30 cellular contexts compared by ENCODE assay signal in genomic region chr5:111121926-111122325, GRCh38. TPM values are rescaled to one million over a fixed set of nuclear protein-coding genes. Genes with fewer than 3 reads are reported as not detected.
A peak's percentile ranks its signal among the peaks of the same experiment; 100 is the strongest.
DNase-seq lines count a peak whose midpoint lies in the region; ATAC-seq, FAIRE-seq and TF ChIP-seq lines count a peak whose summit lies in the region.
"Had no signal": no experiment of that assay in that cellular context is flagged by ENCODE, and none has a peak within 500 bp of the region (broad histone marks: within the 10 kb centered on the region; RNA-seq: fewer than 3 reads in every experiment).

No MANE protein-coding gene starts in this region.

- no peak overlapping the region for H3T11ph ChIP-seq in H9 (ENCODE audit: low read length)

- peak overlapping the region; percentile 4 for H3K4me2 ChIP-seq in mammary epithelial cell (ENCODE audit: insufficient read depth, low read depth, low read length)
- no peak overlapping the region for H3K4me2 ChIP-seq in keratinocyte (ENCODE audit: control insufficient read depth, extremely low read depth, insufficient read depth, low read depth, low read length)
- H3K4me2 ChIP-seq in H9 (ENCODE audit: insufficient read depth, insufficient read length, low read length), result no peak overlapping the region
- H3K4me2 ChIP-seq: BLaER1, PC-9 had no signal

- no peak overlapping the region for H2BK15ac ChIP-seq in H9 (ENCODE audit: low read depth, low read length)

- ATAC-seq in HG03378 (IDR thresholded peaks at IDR 0.05; ENCODE audit: unreplicated experiment), result no peak
- no peak for ATAC-seq in lower lobe of right lung
- ATAC-seq: HCT116, HepG2 had no signal

- H3K56ac ChIP-seq in H9 (ENCODE audit: insufficient read length, low read depth, low read length), result no peak overlapping the region

- no peak overlapping the region for H2BK5ac ChIP-seq in H9 (ENCODE audit: insufficient read length, low read length)

- peaks cover 85% of the 10 kb centered on the region for H3K36me3 Mint-ChIP-seq in MCF 10A (ENCODE audit: insufficient read depth, unreplicated experiment)
- peaks cover 71% of the 10 kb centered on the region for H3K36me3 Mint-ChIP-seq in activated T-helper 2 cell treated with anti-CD3 and anti-CD28 coated beads, Interferon-gamma antibody, Interleukin-2, Interleukin-4, amounts not matched to agents 10 μg/mL and 5 μg/mL and 100 μg/mL, durations not matched to agents 14 hours and 24 hours and 36 hours (ENCODE audit: low read depth)
- peaks cover 16 to 54% (median 48%) of the 10 kb centered on the region in 3 experiments; a peak in 6 of 7 replicates for H3K36me3 Mint-ChIP-seq in H9 (ENCODE audit: insufficient read depth in 1 of 3, low read depth in 3 of 3)

- H2BK20ac ChIP-seq in H9 (ENCODE audit: low read depth, low read length, poor library complexity, severe bottlenecking), result no peak overlapping the region

- H3K4ac ChIP-seq in H9 (ENCODE audit: low read depth, low read length), result no peak overlapping the region

- H3K4me3 ChIP-seq in mammary epithelial cell (replicated peaks in 1 of 3; ENCODE audit: insufficient read depth in 1 of 3, low read depth in 2 of 3, low read length in 3 of 3) (no peak overlapping the region), keratinocyte (ENCODE audit: control insufficient read depth in 2 of 3, extremely low read depth in 1 of 3, insufficient read depth in 2 of 3, low read depth in 1 of 3, low read length in 3 of 3) (no peak overlapping the region), lower lobe of right lung (no peak overlapping the region)
- H3K4me3 ChIP-seq: BLaER1, PC-9 had no signal

- H3K23me2 ChIP-seq in H9 (ENCODE audit: insufficient read length, low read depth, low read length, poor library complexity, severe bottlenecking), result no peaks in the 10 kb centered on the region

- POLR2A ChIA-PET in MCF 10A (lab: Yijun Ruan, JAX), result interaction anchor here (0.5 kb wide), 1 partner anchor 377 kb away, joined by 4 read pairs; no protein-coding TSS in a partner anchor

- in situ Hi-C loops in mammary epithelial cell (cut with MboI; ENCODE audit: low sequenced_read_pairs in 2 of 2), result no loop called here

- TF ChIP-seq CTCF in mammary epithelial cell (conservative IDR thresholded peaks at IDR 0.05 in 1 of 2, IDR thresholded peaks at IDR 0.05 in 1 of 2; ENCODE audit: extremely low read depth in 1 of 2, insufficient read depth in 1 of 2, low read depth in 1 of 2, low read length in 2 of 2) (no peak), MCF 10A (IDR thresholded peaks at IDR 0.05; ENCODE audit: unreplicated experiment) (no peak), keratinocyte (optimal IDR thresholded peaks at IDR 0.05 in 1 of 3, IDR thresholded peaks at IDR 0.05 in 1 of 3, conservative IDR thresholded peaks at IDR 0.05 in 1 of 3; ENCODE audit: extremely low read depth in 1 of 3, insufficient read depth in 2 of 3, low read length in 3 of 3) (no peak), H9 (conservative IDR thresholded peaks at IDR 0.05) (no peak), lower lobe of right lung (IDR thresholded peaks at IDR 0.05) (no peak)

- CTCF ChIA-PET in mammary epithelial cell (lab: Charles Lee; ENCODE audit: low non-redundant PET), result no interaction called here
- CTCF ChIA-PET in MCF 10A (lab: Yijun Ruan, JAX), result no interaction called here

- no peak overlapping the region for H3K4me3 Mint-ChIP-seq in MCF 10A (ENCODE audit: unreplicated experiment)
- H3K4me3 Mint-ChIP-seq in activated T-helper 2 cell treated with anti-CD3 and anti-CD28 coated beads, Interferon-gamma antibody, Interleukin-2, Interleukin-4, amounts not matched to agents 10 μg/mL and 5 μg/mL and 100 μg/mL, durations not matched to agents 14 hours and 24 hours and 36 hours (ENCODE audit: low read depth), result no peak overlapping the region
- H3K4me3 Mint-ChIP-seq in H9, result no peak overlapping the region

- H3K9me3 ChIP-seq in mammary epithelial cell (replicated peaks; ENCODE audit: insufficient read depth, low read length), result no peaks in the 10 kb centered on the region
- H3K9me3 ChIP-seq in keratinocyte (ENCODE audit: control insufficient read depth, low read depth, low read length), result no peaks in the 10 kb centered on the region
- no peaks in the 10 kb centered on the region for H3K9me3 ChIP-seq in H9 (ENCODE audit: control insufficient read depth, low read depth, low read length)
- no peaks in the 10 kb centered on the region for H3K9me3 ChIP-seq in lower lobe of right lung
- H3K9me3 ChIP-seq: BLaER1 had no signal

- H4K5ac ChIP-seq in H9 (ENCODE audit: insufficient read length, low read depth, low read length), result no peak overlapping the region

- H3K9me3 Mint-ChIP-seq in MCF 10A (ENCODE audit: unreplicated experiment) (no peaks in the 10 kb centered on the region), H9 (no peaks in the 10 kb centered on the region)
- H3K9me3 Mint-ChIP-seq in activated T-helper 2 cell treated with anti-CD3 and anti-CD28 coated beads, Interferon-gamma antibody, Interleukin-2, Interleukin-4, amounts not matched to agents 10 μg/mL and 5 μg/mL and 100 μg/mL, durations not matched to agents 14 hours and 24 hours and 36 hours, result no peaks in the 10 kb centered on the region
- H3K9me3 Mint-ChIP-seq: CD4-positive, CD25-positive, alpha-beta regulatory T cell had no signal

- no peak overlapping the region for H4K91ac ChIP-seq in H9 (ENCODE audit: insufficient read length, low read depth, low read length)

- H2BK12ac ChIP-seq in H9 (ENCODE audit: insufficient read length, low read depth, low read length), result no peak overlapping the region

- peak; percentile 44 for DNase-seq in mammary epithelial cell
- DNase-seq in MCF 10A (ENCODE audit: unreplicated experiment), result no peak
- DNase-seq in activated T-helper 2 cell treated with anti-CD3 and anti-CD28 coated beads, Interferon-gamma antibody, Interleukin-2, Interleukin-4, amounts not matched to agents 10 μg/mL and 5 μg/mL and 100 μg/mL, durations not matched to agents 14 hours and 24 hours and 36 hours (ENCODE audit: low spot score), result no peak
- peak; percentile 26 for DNase-seq in keratinocyte (ENCODE audit: low read depth, low spot score)
- no peak for DNase-seq in H9
- DNase-seq in lower lobe of right lung, result no peak
- DNase-seq: CD4-positive, CD25-positive, alpha-beta regulatory T cell; Karpas-422; NCI-H1092 treated with DMSO at 0.1 percent for 48 hours; NCI-H1436; NCI-H187; NCI-H2081 treated with DMSO at 0.1 percent for 48 hours; NCI-H2171; NCI-H226; NCI-H524; NCI-H748 treated with DMSO at 0.1 percent for 48 hours; NK-92 treated with Interleukin-12 subunit alpha and Interleukin-12 subunit beta, amount 100 ng/mL, for 24 hours; PC-9; SHP77 had no signal

- H3K18ac ChIP-seq in H9 (ENCODE audit: insufficient read length, low read depth, low read length), result no peak overlapping the region

- no peaks in the 10 kb centered on the region for H3K9me1 ChIP-seq in keratinocyte (ENCODE audit: control insufficient read depth, extremely low read depth, insufficient read depth, low read length)

- H3K79me1 ChIP-seq in H9 (ENCODE audit: insufficient read depth, low read depth, low read length, poor library complexity, severe bottlenecking), result no peaks in the 10 kb centered on the region

- H3K4me1 ChIP-seq in mammary epithelial cell (ENCODE audit: insufficient read depth, low read length) (peaks cover 17% of the 10 kb centered on the region), keratinocyte (ENCODE audit: control insufficient read depth, extremely low read depth, insufficient read depth, low read length) (peaks cover 21% of the 10 kb centered on the region), H9 (ENCODE audit: insufficient read depth, low read length) (no peaks in the 10 kb centered on the region; the same call in 1 of the 2 replicates), lower lobe of right lung (no peaks in the 10 kb centered on the region)
- H3K4me1 ChIP-seq: BLaER1 had no signal

- no peak overlapping the region for H2BK120ac ChIP-seq in H9 (ENCODE audit: low read depth, low read length, poor library complexity, severe bottlenecking)

- H2AFZ ChIP-seq in mammary epithelial cell (ENCODE audit: low read depth, low read length) (no peak overlapping the region), keratinocyte (ENCODE audit: control insufficient read depth, low read length) (no peak overlapping the region), H9 (ENCODE audit: low read length) (no peak overlapping the region)
- H2AFZ ChIP-seq: PC-9 had no signal

- FAIRE-seq in keratinocyte (lab: Jason Lieb, UNC), result peak; percentile 78
- FAIRE-seq: A204.1, D721Med, GM19239, H1, HepG2 had no signal

- dilution Hi-C loops in mammary epithelial cell (cut with HindIII; ENCODE audit: low sequenced_read_pairs) (no loop called here), keratinocyte (cut with MboI; ENCODE audit: extremely low pct_ligation_motif_present, low sequenced_read_pairs) (no loop called here)

- no peak overlapping the region for H3K14ac ChIP-seq in H9 (ENCODE audit: insufficient read depth, low read length)

- H4K20me1 ChIP-seq in mammary epithelial cell (ENCODE audit: insufficient read depth, low read length), result no peaks in the 10 kb centered on the region
- no peaks in the 10 kb centered on the region for H4K20me1 ChIP-seq in keratinocyte (ENCODE audit: control insufficient read depth, extremely low read depth, insufficient read depth, low read length)
- no peaks in the 10 kb centered on the region for H4K20me1 ChIP-seq in H9 (ENCODE audit: control insufficient read depth, insufficient read depth, insufficient read length)

- no peak overlapping the region for H2AK5ac ChIP-seq in H9 (ENCODE audit: insufficient read length, low read length)

- intact Hi-C loops in mammary epithelial cell (cut with micrococcal nuclease), result no loop called here
- intact Hi-C loops in MCF 10A (cut with micrococcal nuclease), result no loop called here
- intact Hi-C loops in activated T-helper 2 cell treated with anti-CD3 and anti-CD28 coated beads, Interferon-gamma antibody, Interleukin-2, Interleukin-4, amounts not matched to agents 10 μg/mL and 5 μg/mL and 100 μg/mL, durations not matched to agents 14 hours and 24 hours and 36 hours (cut with micrococcal nuclease), result no loop called here
- intact Hi-C loops in lower lobe of right lung (cut with DNase I), result no loop called here

- peaks cover 13% of the 10 kb centered on the region for H3K79me2 ChIP-seq in mammary epithelial cell (ENCODE audit: insufficient read depth, low read length)
- peaks cover 4% of the 10 kb centered on the region for H3K79me2 ChIP-seq in keratinocyte (ENCODE audit: control insufficient read depth, insufficient read depth, low read length)
- H3K79me2 ChIP-seq in H9 (ENCODE audit: insufficient read depth, low read length), result no peaks in the 10 kb centered on the region

- H3K36me3 ChIP-seq in mammary epithelial cell (ENCODE audit: insufficient read depth, low read length), result peaks cover 47% of the 10 kb centered on the region
- H3K36me3 ChIP-seq in keratinocyte (ENCODE audit: control insufficient read depth in 2 of 2, extremely low read depth in 1 of 2, insufficient read depth in 2 of 2, low read length in 2 of 2), result peaks cover 3 to 10% of the 10 kb centered on the region in 2 experiments
- peaks cover 100% of the 10 kb centered on the region for H3K36me3 ChIP-seq in lower lobe of right lung

- no peak overlapping the region for H3K23ac ChIP-seq in H9 (ENCODE audit: insufficient read length, low read depth, low read length)

- H3K27me3 Mint-ChIP-seq in MCF 10A (ENCODE audit: insufficient read depth, unreplicated experiment), result no peaks in the 10 kb centered on the region
- H3K27me3 Mint-ChIP-seq in activated T-helper 2 cell treated with anti-CD3 and anti-CD28 coated beads, Interferon-gamma antibody, Interleukin-2, Interleukin-4, amounts not matched to agents 10 μg/mL and 5 μg/mL and 100 μg/mL, durations not matched to agents 14 hours and 24 hours and 36 hours (ENCODE audit: low read depth), result no peaks in the 10 kb centered on the region
- no peaks in the 10 kb centered on the region for H3K27me3 Mint-ChIP-seq in H9 (ENCODE audit: low read depth)
- H3K27me3 Mint-ChIP-seq: CD4-positive, CD25-positive, alpha-beta regulatory T cell had no signal

- H3K9ac ChIP-seq in mammary epithelial cell (ENCODE audit: insufficient read depth, low read length) (no peak overlapping the region), keratinocyte (ENCODE audit: control insufficient read depth, extremely low read depth, insufficient read depth, low read length) (no peak overlapping the region), H9 (ENCODE audit: extremely low read depth, insufficient read length, low read length) (no peak overlapping the region)
- H3K9ac ChIP-seq: BLaER1 had no signal

- H3K27ac ChIP-seq in mammary epithelial cell (ENCODE audit: insufficient read depth, low read depth, low read length) (peak overlapping the region; percentile 54), keratinocyte (ENCODE audit: control insufficient read depth, insufficient read depth, low read length) (no peak overlapping the region), H9 (ENCODE audit: insufficient read length, low read depth, low read length) (no peak overlapping the region), lower lobe of right lung (no peak overlapping the region)
- H3K27ac ChIP-seq: BLaER1, PC-9 had no signal

- H3K4me1 Mint-ChIP-seq in MCF 10A (ENCODE audit: insufficient read depth, unreplicated experiment), result no peaks in the 10 kb centered on the region
- H3K4me1 Mint-ChIP-seq in activated T-helper 2 cell treated with anti-CD3 and anti-CD28 coated beads, Interferon-gamma antibody, Interleukin-2, Interleukin-4, amounts not matched to agents 10 μg/mL and 5 μg/mL and 100 μg/mL, durations not matched to agents 14 hours and 24 hours and 36 hours (ENCODE audit: low read depth), result peaks cover 18% of the 10 kb centered on the region
- H3K4me1 Mint-ChIP-seq in H9, result peaks cover 22 to 29% of the 10 kb centered on the region in 2 experiments

- BruUV-seq in mammary epithelial cell (replicated peaks; lab: Mats Ljungman, UMichigan) (no TSS peak), MCF 10A (replicated peaks; lab: Mats Ljungman, UMichigan) (no TSS peak)

- no peak overlapping the region for H4K8ac ChIP-seq in H9 (replicated peaks; ENCODE audit: insufficient read length, low read depth, low read length)

- H3K27ac Mint-ChIP-seq in MCF 10A (ENCODE audit: low read depth, unreplicated experiment) (no peak overlapping the region), H9 (no peak overlapping the region)
- peak overlapping the region; percentile 28 for H3K27ac Mint-ChIP-seq in activated T-helper 2 cell treated with anti-CD3 and anti-CD28 coated beads, Interferon-gamma antibody, Interleukin-2, Interleukin-4, amounts not matched to agents 10 μg/mL and 5 μg/mL and 100 μg/mL, durations not matched to agents 14 hours and 24 hours and 36 hours
- H3K27ac Mint-ChIP-seq: CD4-positive, CD25-positive, alpha-beta regulatory T cell had no signal

- H3K27me3 ChIP-seq in mammary epithelial cell (ENCODE audit: insufficient read depth, low read length), result no peaks in the 10 kb centered on the region
- H3K27me3 ChIP-seq in keratinocyte (ENCODE audit: control insufficient read depth, extremely low read depth, insufficient read depth, low read length), result no peaks in the 10 kb centered on the region
- H3K27me3 ChIP-seq in H9 (ENCODE audit: insufficient read depth, low read length), result no peaks in the 10 kb centered on the region
- H3K27me3 ChIP-seq in lower lobe of right lung (ENCODE audit: low read depth), result no peaks in the 10 kb centered on the region
- H3K27me3 ChIP-seq: BLaER1 had no signal

RNA-seq across cellular contexts. Expression of gene WDR36, which starts 29.8 kb away (rescaled TPM):
- 10 to 100 TPM; 45.5 to 67.2 TPM for total RNA-seq in mammary epithelial cell
- 21.3 TPM for polyA plus RNA-seq in mammary epithelial cell
- polyA minus RNA-seq in mammary epithelial cell, result 55.6 TPM
- 43.8 and 52.3 TPM in 2 replicates for total RNA-seq in MCF 10A (2022)
- 77.9 and 79.9 TPM in 2 replicates for total RNA-seq in activated T-helper 2 cell treated with anti-CD3 and anti-CD28 coated beads, Interferon-gamma antibody, Interleukin-2, Interleukin-4, amounts not matched to agents 10 μg/mL and 5 μg/mL and 100 μg/mL, durations not matched to agents 14 hours and 24 hours and 36 hours
- 25.7 to 37.8 TPM (median 28.2 TPM) in 3 replicates for polyA plus RNA-seq in keratinocyte
- polyA plus RNA-seq in keratinocyte (2011; ENCODE audit: low read depth), result 14.8 TPM
- 9.4 and 20.8 TPM in 2 replicates for polyA plus RNA-seq in keratinocyte (2011; cell fraction: cytosol; rRNA removed)
- 27.9 and 37.9 TPM in 2 replicates for polyA plus RNA-seq in keratinocyte (2011; cell fraction: nucleus; rRNA removed)
- 10.8 and 20.6 TPM in 2 replicates for polyA plus RNA-seq in keratinocyte (2012; ENCODE audit: low replicate concordance)
- polyA minus RNA-seq in keratinocyte, result 37.3 to 79.4 TPM (median 47.9 TPM) in 3 replicates
- 28.0 TPM for polyA minus RNA-seq in keratinocyte (2011; cell fraction: cytosol; rRNA and poly(A)+ RNA removed)
- polyA minus RNA-seq in keratinocyte (2011; cell fraction: nucleus; rRNA and poly(A)+ RNA removed), result 65.4 and 89.9 TPM in 2 replicates
- 41.3 and 42.0 TPM in 2 replicates for total RNA-seq in H9 (2021)
- 27.7 TPM for total RNA-seq in lower lobe of right lung

RNA-seq across cellular contexts. Expression of gene TSLP, which starts 50.4 kb away (rescaled TPM):
- 1 to 10 TPM; 1.0 to 6.2 TPM for total RNA-seq in mammary epithelial cell
- 0.58 TPM for polyA plus RNA-seq in mammary epithelial cell
- polyA minus RNA-seq in mammary epithelial cell, result 2.8 TPM
- 5.1 and 6.4 TPM in 2 replicates for total RNA-seq in MCF 10A (2022)
- total RNA-seq in activated T-helper 2 cell treated with anti-CD3 and anti-CD28 coated beads, Interferon-gamma antibody, Interleukin-2, Interleukin-4, amounts not matched to agents 10 μg/mL and 5 μg/mL and 100 μg/mL, durations not matched to agents 14 hours and 24 hours and 36 hours, result 0.46 and 0.87 TPM in 2 replicates
- 0.43 to 1.5 TPM (median 1.1 TPM) in 3 replicates for polyA plus RNA-seq in keratinocyte
- 2.0 TPM for polyA plus RNA-seq in keratinocyte (2011; ENCODE audit: low read depth)
- polyA plus RNA-seq in keratinocyte (2011; cell fraction: cytosol; rRNA removed), result 0.71 and 1.6 TPM in 2 replicates
- polyA plus RNA-seq in keratinocyte (2011; cell fraction: nucleus; rRNA removed), result 0.89 and 1.1 TPM in 2 replicates
- 0.26 and 2.3 TPM in 2 replicates for polyA plus RNA-seq in keratinocyte (2012; ENCODE audit: low replicate concordance)
- 0.38 to 0.99 TPM in 2 of 3 replicates, not detected in the other for polyA minus RNA-seq in keratinocyte
- not detected for polyA minus RNA-seq in keratinocyte (2011; cell fraction: cytosol; rRNA and poly(A)+ RNA removed)
- 0.21 and 0.39 TPM in 2 replicates for polyA minus RNA-seq in keratinocyte (2011; cell fraction: nucleus; rRNA and poly(A)+ RNA removed)
- 0.59 and 0.63 TPM in 2 replicates for total RNA-seq in H9 (2021)
- 1.3 TPM for total RNA-seq in lower lobe of right lung
- total RNA-seq: CD4-positive, CD25-positive, alpha-beta regulatory T cell; HepG2; HT-29; PC-9; RPMI7951; SK-MEL-5 had no signal
- polyA plus RNA-seq: CD4-positive, CD25-positive, alpha-beta regulatory T cell; HepG2 had no signal

Comparison
In these comparisons a context has a peak if more than half of its experiments do, and no peak if none do; other contexts are left out.
1. DNase-seq: peak in mammary epithelial cell (single experiment) and keratinocyte (single experiment); none in MCF 10A (single experiment), activated T-helper 2 cell treated with anti-CD3 and anti-CD28 coated beads, Interferon-gamma antibody, Interleukin-2, Interleukin-4, amounts not matched to agents 10 μg/mL and 5 μg/mL and 100 μg/mL, durations not matched to agents 14 hours and 24 hours and 36 hours (single experiment), H9 (single experiment) and lower lobe of right lung (single experiment).